8 cellular contexts compared by ENCODE assay signal in genomic region chr14:71166434-71166833, GRCh38.
A peak's percentile ranks its signal among the peaks of the same experiment; 100 is the strongest.
DNase-seq lines count a peak whose midpoint lies in the region; ATAC-seq, FAIRE-seq and TF ChIP-seq lines count a peak whose summit lies in the region.

No MANE protein-coding gene starts in this region.

- POLR2A ChIA-PET in A549 (lab: Yijun Ruan, JAX): no interaction called here

- no peaks in the 10 kb centered on the region for H3K27me3 ChIP-seq in esophagus squamous epithelium

- no peak for FAIRE-seq in A549 (lab: Jason Lieb, UNC)

- peak; percentile 43 to 59; a peak in 4 of 5 replicates for TF ChIP-seq RAD21 in A549 (conservative IDR thresholded peaks at IDR 0.05 in 1 of 2, IDR thresholded peaks at IDR 0.05 in 1 of 2)

- ATAC-seq in A549: peak; percentile 69 to 74

- H3K36me3 ChIP-seq in esophagus squamous epithelium: no peaks in the 10 kb centered on the region

- H3K9me3 ChIP-seq in A549: no peaks in the 10 kb centered on the region
- H3K9me3 ChIP-seq in esophagus squamous epithelium: no peaks in the 10 kb centered on the region

- no peak for TF ChIP-seq EP300 in A549 (IDR thresholded peaks at IDR 0.05)

- 4% methylated on average over 1 of the region's 1 CpG for WGBS in A549 (ENCODE audit: missing lambda C conversion rate)
- WGBS in esophagus squamous epithelium, 2 donors: 50 to 71% methylated on average over 1 of the region's 1 CpG

- CTCF ChIA-PET in A549 (lab: Yijun Ruan, JAX): interaction anchor here (0.6 to 2.0 kb wide), 10 partner anchors 13 to 588 kb away, joined by 3 to 11 read pairs (median 3); partner anchors contain the start of gene SIPA1L1

- DNase-seq in A549 (ENCODE audit: low read depth in 1 of 2, low spot score in 1 of 2) (peak; percentile 30 to 55), OCI-M1 (lab: John Stamatoyannopoulos, UW) (peak; percentile 59), fibroblast of mammary gland (ENCODE audit: low read depth) (peak; percentile 68), putamen (ENCODE audit: low spot score) (peak; percentile 79), esophagus squamous epithelium (lab: John Stamatoyannopoulos, UW) (no peak), NCI-H1930 (lab: John Stamatoyannopoulos, UW) (no peak)
- DNase-seq in central memory CD4-positive, alpha-beta T cell: no peak

- no peak for TF ChIP-seq POLR2A in A549 (IDR thresholded peaks at IDR 0.05; ENCODE audit: low read length)
- TF ChIP-seq POLR2A in esophagus squamous epithelium (IDR thresholded peaks at IDR 0.05): no peak

- no peak overlapping the region for H3K4me2 ChIP-seq in A549

- intact Hi-C loops in esophagus squamous epithelium (cut with DNase I): loop anchor here (10.0 kb wide), 1 partner anchor 138 kb away; no protein-coding TSS in a partner anchor

- H3K27ac ChIP-seq in A549: no peak overlapping the region
- no peak overlapping the region for H3K27ac ChIP-seq in esophagus squamous epithelium

- TF ChIP-seq CTCF in A549 (IDR thresholded peaks at IDR 0.05) (peak; percentile 30; the same call in 2 of the 3 replicates), GM12872 (IDR thresholded peaks at IDR 0.05; ENCODE audit: insufficient read depth, low read depth, low read length) (peak; percentile 71), fibroblast of mammary gland (conservative IDR thresholded peaks at IDR 0.05; ENCODE audit: control insufficient read depth, insufficient read depth, low read depth, low read length) (peak; percentile 84), esophagus squamous epithelium (IDR thresholded peaks at IDR 0.05) (peak in 3 of 6 experiments; percentile 24 to 29 (median 29))

- H3K4me3 ChIP-seq in A549 (no peak overlapping the region), fibroblast of mammary gland (ENCODE audit: control insufficient read depth, low read depth, low read length) (no peak overlapping the region), esophagus squamous epithelium (no peak overlapping the region)

- H3K4me1 ChIP-seq in A549 (0 out of 3 replicates have a peak, but pooled peaks cover 7% of the 10 kb centered on the region), esophagus squamous epithelium (peaks cover 0 to 4% (median 0%) of the 10 kb centered on the region in 3 donors)

TF ChIP-seq in A549, 52 proteins besides CTCF, POLR2A, EP300 and RAD21:
- TF ChIP-seq MAZ (IDR thresholded peaks at IDR 0.05; ENCODE audit: borderline replicate concordance, low read depth, low read length) (no peak), ELK1 (IDR thresholded peaks at IDR 0.05; ENCODE audit: low read depth, low read length) (no peak), CHD2 (IDR thresholded peaks at IDR 0.05; ENCODE audit: low read length, partially characterized antibody) (no peak), SMC3 (IDR thresholded peaks at IDR 0.05) (0 out of 3 replicates have a peak, but pooled peaks have one; percentile 18)

Comparison
In these comparisons a context has a peak if more than half of its experiments do, and no peak if none do; other contexts are left out.
1. DNase-seq: peak in A549 (2 of 2), OCI-M1 (single experiment), fibroblast of mammary gland (single experiment) and putamen (single experiment); none in esophagus squamous epithelium (single experiment), central memory CD4-positive, alpha-beta T cell (single experiment) and NCI-H1930 (0 of 2).